ENCODE assay signal across 31 cellular contexts in the genomic region with DNA sequence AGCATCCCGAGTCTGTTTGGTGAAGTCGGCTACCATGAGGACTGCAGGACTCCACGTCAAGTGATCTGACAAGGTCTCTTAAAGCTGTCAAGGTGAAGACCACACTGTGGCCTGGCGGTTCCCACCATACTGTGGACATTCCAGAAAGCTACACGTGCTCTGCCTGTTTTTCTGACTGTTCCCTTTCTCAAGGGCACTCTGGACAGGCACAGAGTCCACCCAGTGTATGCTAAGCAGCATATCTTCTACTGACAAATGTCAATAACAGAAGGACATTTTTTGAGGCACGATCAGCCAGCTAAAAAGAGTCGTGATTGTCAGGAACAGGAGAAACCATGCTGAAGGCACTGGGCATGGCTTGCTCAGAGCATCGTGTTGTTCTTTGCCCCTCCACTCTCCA.
"Had no signal": no experiment of that assay in that cellular context is flagged by ENCODE, and none has a peak within 500 bp of the region (broad histone marks: within the 10 kb centered on the region; RNA-seq: fewer than 3 reads in every experiment).

No MANE protein-coding gene starts in this region.

- H3K4me1 Mint-ChIP-seq: natural killer cell; neural progenitor cell; stimulated activated memory B cell treated with anti-CD40 and anti-IgM and Interleukin-4, amounts not matched to agents 10 μg/mL and 1 μg/mL and 100 μg/mL, for 72 hours; stimulated activated naive CD8-positive, alpha-beta T cell treated with anti-CD3 and anti-CD28 coated beads, Interleukin-15, amount 100 ng/mL, for 72 hours had no signal

- H3K79me2 ChIP-seq: parathyroid adenoma had no signal

- DNase-seq: natural killer cell; occipital lobe; ovary; posterior cingulate gyrus; psoas muscle; right cardiac atrium; spleen; stimulated activated CD4-positive, alpha-beta T cell treated with anti-CD3 and anti-CD28 coated beads, Interleukin-12 subunit alpha, Interleukin-12 subunit beta, amount 100 ng/mL, for 4 hours; stimulated activated CD4-positive, alpha-beta T cell treated with anti-CD3 and anti-CD28 coated beads, Interleukin-1b, Interleukin-23, amount 100 ng/mL, for 48 hours; stimulated activated CD4-positive, alpha-beta T cell treated with anti-CD3 and anti-CD28 coated beads, Interleukin-4, amount 100 ng/mL, for 1 hour; stimulated activated CD4-positive, alpha-beta T cell treated with anti-CD3 and anti-CD28 coated beads, Interleukin-4, amount 100 ng/mL, for 4 hours; stimulated activated CD8-positive, alpha-beta memory T cell treated with anti-CD3 and anti-CD28 coated beads, Interleukin-4, amount 100 ng/mL, for 48 hours; stimulated activated naive CD4-positive, alpha-beta T cell; stimulated activated naive CD8-positive, alpha-beta T cell treated with anti-CD3 and anti-CD28 coated beads, Interleukin-15, amount 100 ng/mL, for 72 hours; stimulated activated naive CD8-positive, alpha-beta T cell treated with anti-CD3 and anti-CD28 coated beads, Interleukin-15, Interleukin-2, amounts not matched to agents 100 U/mL and 50 U/mL, for 24 hours; substantia nigra; testis; tibial artery; transverse colon; upper lobe of right lung; uterus had no signal

- H3K36me3 Mint-ChIP-seq: natural killer cell; neural progenitor cell; stimulated activated memory B cell treated with anti-CD40 and anti-IgM and Interleukin-4, amounts not matched to agents 10 μg/mL and 1 μg/mL and 100 μg/mL, for 72 hours; type B pancreatic cell had no signal

- H3K9me3 Mint-ChIP-seq: natural killer cell; nephron; neural progenitor cell; stimulated activated memory B cell treated with anti-CD40 and anti-IgM and Interleukin-4, amounts not matched to agents 10 μg/mL and 1 μg/mL and 100 μg/mL, for 72 hours; stimulated activated naive CD8-positive, alpha-beta T cell treated with anti-CD3 and anti-CD28 coated beads, Interleukin-15, amount 100 ng/mL, for 72 hours; type B pancreatic cell had no signal

- ATAC-seq: natural killer cell; psoas muscle; right cardiac atrium; sciatic nerve; stimulated activated memory B cell treated with anti-CD40 and anti-IgM and Interleukin-4, amounts not matched to agents 10 μg/mL and 1 μg/mL and 100 μg/mL, for 72 hours; stimulated activated naive CD8-positive, alpha-beta T cell treated with anti-CD3 and anti-CD28 coated beads, Interleukin-15, amount 100 ng/mL, for 72 hours; stimulated activated naive CD8-positive, alpha-beta T cell treated with anti-CD3 and anti-CD28 coated beads, Interleukin-15, Interleukin-2, amounts not matched to agents 100 U/mL and 50 U/mL, for 24 hours; upper lobe of right lung had no signal

- H2AFZ ChIP-seq: neural progenitor cell, parathyroid adenoma had no signal

- H3K4me1 ChIP-seq: parathyroid adenoma, psoas muscle, spleen, suprapubic skin, testis, tibial artery, upper lobe of right lung, uterus had no signal

- H3K27me3 ChIP-seq: neural progenitor cell, ovary, suprapubic skin, testis, upper lobe of right lung, uterus had no signal

- H3K36me3 ChIP-seq: neural progenitor cell, ovary, spleen, suprapubic skin, tibial artery, transverse colon, upper lobe of right lung, uterus had no signal

- H3K27ac Mint-ChIP-seq: natural killer cell; nephron; neural progenitor cell; progenitor cell of endocrine pancreas; stimulated activated memory B cell treated with anti-CD40 and anti-IgM and Interleukin-4, amounts not matched to agents 10 μg/mL and 1 μg/mL and 100 μg/mL, for 72 hours; stimulated activated naive CD8-positive, alpha-beta T cell treated with anti-CD3 and anti-CD28 coated beads, Interleukin-15, amount 100 ng/mL, for 72 hours; type B pancreatic cell had no signal

- H3K4me3 ChIP-seq: neural progenitor cell, ovary, psoas muscle, skin epidermis, smooth muscle cell, spleen, suprapubic skin, testis, tibial artery, transverse colon, upper lobe of right lung, uterus had no signal

- H3K9me3 ChIP-seq: ovary, psoas muscle, spleen, suprapubic skin, testis, tibial artery, transverse colon, upper lobe of right lung, uterus had no signal

- H3K27ac ChIP-seq: neural progenitor cell, ovary, parathyroid adenoma, psoas muscle, skin epidermis, spleen, suprapubic skin, testis, tibial artery, transverse colon, upper lobe of right lung, uterus had no signal

- H3K4me2 ChIP-seq: neural progenitor cell, smooth muscle cell had no signal

- H3K4me3 Mint-ChIP-seq: natural killer cell; nephron; neural progenitor cell; stimulated activated memory B cell treated with anti-CD40 and anti-IgM and Interleukin-4, amounts not matched to agents 10 μg/mL and 1 μg/mL and 100 μg/mL, for 72 hours; stimulated activated naive CD8-positive, alpha-beta T cell treated with anti-CD3 and anti-CD28 coated beads, Interleukin-15, amount 100 ng/mL, for 72 hours; type B pancreatic cell had no signal
